In genomic region chr11:7668911-7669310, GRCh38 we compare ENCODE assay signal across 19 cellular contexts. TPM values are rescaled to one million over a fixed set of nuclear protein-coding genes. Genes with fewer than 3 reads are reported as not detected.
DNase-seq lines count a peak whose midpoint lies in the region; ATAC-seq and TF ChIP-seq lines count a peak whose summit lies in the region.
"Had no signal": no experiment of that assay in that cellular context is flagged by ENCODE, and none has a peak within 500 bp of the region (broad histone marks: within the 10 kb centered on the region; RNA-seq: fewer than 3 reads in every experiment).

No MANE protein-coding gene starts in this region.

- H3K36me3 Mint-ChIP-seq in activated CD8-positive, alpha-beta T cell treated with anti-CD3 and anti-CD28 coated beads for 36 hours (ENCODE audit: low read depth) = peaks cover 2% of the 10 kb centered on the region
- H3K36me3 Mint-ChIP-seq: natural killer cell treated with Interleukin-12 subunit alpha and Interleukin-12 subunit beta and Interleukin-15 and Interleukin-18, amount 100 ng/mL, for 72 hours had no signal

- CTCF ChIA-PET in activated CD8-positive, alpha-beta T cell treated with anti-CD3 and anti-CD28 coated beads for 36 hours (lab: Charles Lee) = no interaction called here

- TF ChIP-seq CTCF in fibroblast of pulmonary artery (IDR thresholded peaks at IDR 0.05; ENCODE audit: low read length, missing control alignments) = no peak
- no peak for TF ChIP-seq CTCF in activated CD8-positive, alpha-beta T cell treated with anti-CD3 and anti-CD28 coated beads for 36 hours (IDR thresholded peaks at IDR 0.05)

- H3K4me3 ChIP-seq in fibroblast of pulmonary artery (replicated peaks; ENCODE audit: low read depth, low read length) = no peak overlapping the region
- H3K4me3 ChIP-seq: K562, stomach had no signal

- no peak for ATAC-seq in GM19452 (IDR thresholded peaks at IDR 0.05; ENCODE audit: unreplicated experiment)
- ATAC-seq in activated CD8-positive, alpha-beta T cell treated with anti-CD3 and anti-CD28 coated beads for 36 hours = no peak
- no peak for ATAC-seq in HG03135 (IDR thresholded peaks at IDR 0.05; ENCODE audit: unreplicated experiment)
- ATAC-seq: K562; natural killer cell treated with Interleukin-12 subunit alpha and Interleukin-12 subunit beta and Interleukin-15 and Interleukin-18, amount 100 ng/mL, for 72 hours; right cardiac atrium; T-cell had no signal

- peaks cover 22% of the 10 kb centered on the region for H3K27me3 Mint-ChIP-seq in activated CD8-positive, alpha-beta T cell treated with anti-CD3 and anti-CD28 coated beads for 36 hours

- H3K9me3 Mint-ChIP-seq in activated CD8-positive, alpha-beta T cell treated with anti-CD3 and anti-CD28 coated beads for 36 hours = no peaks in the 10 kb centered on the region
- H3K9me3 Mint-ChIP-seq: natural killer cell treated with Interleukin-12 subunit alpha and Interleukin-12 subunit beta and Interleukin-15 and Interleukin-18, amount 100 ng/mL, for 72 hours; T-cell had no signal

- no peak overlapping the region for H3K4me3 Mint-ChIP-seq in activated CD8-positive, alpha-beta T cell treated with anti-CD3 and anti-CD28 coated beads for 36 hours
- H3K4me3 Mint-ChIP-seq: natural killer cell treated with Interleukin-12 subunit alpha and Interleukin-12 subunit beta and Interleukin-15 and Interleukin-18, amount 100 ng/mL, for 72 hours; T-cell had no signal

- peak overlapping the region; percentile 98 for H3K27ac ChIP-seq in temporal lobe (ENCODE audit: low read depth, low read length)
- H3K27ac ChIP-seq: stomach had no signal

- H3K27ac Mint-ChIP-seq in activated CD8-positive, alpha-beta T cell treated with anti-CD3 and anti-CD28 coated beads for 36 hours = no peak overlapping the region
- H3K27ac Mint-ChIP-seq: natural killer cell treated with Interleukin-12 subunit alpha and Interleukin-12 subunit beta and Interleukin-15 and Interleukin-18, amount 100 ng/mL, for 72 hours; T-cell had no signal

- intact Hi-C loops in activated CD8-positive, alpha-beta T cell treated with anti-CD3 and anti-CD28 coated beads for 36 hours (cut with micrococcal nuclease) = no loop called here

- DNase-seq in SW480 (ENCODE audit: low spot score) (peak; percentile 18), fibroblast of pulmonary artery (ENCODE audit: low read depth) (peak; percentile 48), middle frontal gyrus (ENCODE audit: extremely low spot score, low spot score) (peak; percentile 24), LoVo (ENCODE audit: low spot score) (no peak)
- DNase-seq in activated CD8-positive, alpha-beta T cell treated with anti-CD3 and anti-CD28 coated beads for 36 hours = no peak
- DNase-seq: activated naive CD4-positive, alpha-beta T cell; aorta; EL; NCI-H524 treated with DMSO at 0.1 percent for 48 hours; right cardiac atrium; stomach; T-cell had no signal

- POLR2A ChIA-PET in activated CD8-positive, alpha-beta T cell treated with anti-CD3 and anti-CD28 coated beads for 36 hours (lab: Charles Lee) = no interaction called here

- H3K4me1 Mint-ChIP-seq in activated CD8-positive, alpha-beta T cell treated with anti-CD3 and anti-CD28 coated beads for 36 hours (ENCODE audit: low read depth) = peaks cover 8% of the 10 kb centered on the region

RNA-seq across cellular contexts. Expression of gene CYB5R2, which starts 4.4 kb away (rescaled TPM):
- 2.2 TPM for total RNA-seq in temporal lobe
- total RNA-seq in activated CD8-positive, alpha-beta T cell treated with anti-CD3 and anti-CD28 coated beads for 36 hours = 1 to 10 TPM; 4.2 to 4.9 TPM

RNA-seq across cellular contexts. Expression of gene OVCH2, which starts 37.4 kb away (rescaled TPM):
- not detected for total RNA-seq in temporal lobe
- not detected for total RNA-seq in activated CD8-positive, alpha-beta T cell treated with anti-CD3 and anti-CD28 coated beads for 36 hours
- total RNA-seq: glomerular endothelial cell; K562; lung microvascular endothelial cell; natural killer cell treated with Interleukin-12 subunit alpha and Interleukin-12 subunit beta and Interleukin-15 and Interleukin-18, amount 100 ng/mL, for 72 hours; right cardiac atrium; T-cell had no signal

Comparison
In these comparisons a context has a peak if more than half of its experiments do, and no peak if none do; other contexts are left out.
1. DNase-seq: peak in SW480 (single experiment), fibroblast of pulmonary artery (single experiment) and middle frontal gyrus (single experiment); none in LoVo (single experiment) and activated CD8-positive, alpha-beta T cell treated with anti-CD3 and anti-CD28 coated beads for 36 hours (single experiment).